Comparison of ENCODE assay signal across 15 cellular contexts in genomic region chrX:16528620-16529019, GRCh38.
DNase-seq lines count a peak whose midpoint lies in the region; ATAC-seq, FAIRE-seq and TF ChIP-seq lines count a peak whose summit lies in the region.
"Had no signal": no experiment of that assay in that cellular context is flagged by ENCODE, and none has a peak within 500 bp of the region (broad histone marks: within the 10 kb centered on the region; RNA-seq: fewer than 3 reads in every experiment).

No MANE protein-coding gene starts in this region.

- no peaks in the 10 kb centered on the region for H3K27me3 ChIP-seq in CD4-positive, CD25-positive, alpha-beta regulatory T cell (ENCODE audit: control insufficient read depth, insufficient read depth, low read length)
- H3K27me3 ChIP-seq in pancreas: peaks cover 0 to 9% (median 0%) of the 10 kb centered on the region in 4 donors

- H3K36me3 ChIP-seq in CD4-positive, CD25-positive, alpha-beta regulatory T cell (ENCODE audit: control insufficient read depth, insufficient read depth, low read length): no peaks in the 10 kb centered on the region
- H3K36me3 ChIP-seq in pancreas: no peaks in the 10 kb centered on the region
- H3K36me3 ChIP-seq: thoracic aorta had no signal

- peak overlapping the region; percentile 61 to 92 (median 85) for H3K27ac Mint-ChIP-seq in CD4-positive, CD25-positive, alpha-beta regulatory T cell
- peak overlapping the region; percentile 87 to 90 for H3K27ac Mint-ChIP-seq in T-cell
- H3K27ac Mint-ChIP-seq in activated T-helper 17 cell treated with anti-CD3 and anti-CD28 coated beads, Interleukin-2, amount 50 U/mL, for 72 hours: peak overlapping the region; percentile 86
- no peak overlapping the region for H3K27ac Mint-ChIP-seq in stimulated activated naive B cell treated with anti-CD40 and anti-IgM and Interleukin-4, amounts not matched to agents 10 μg/mL and 1 μg/mL and 100 μg/mL, for 72 hours
- H3K27ac Mint-ChIP-seq: naive B cell had no signal

- DNase-seq in CD4-positive, CD25-positive, alpha-beta regulatory T cell: peak in 2 of 3 donors; percentile 26 to 48
- DNase-seq in T-cell: peak in 32 of 34 experiments; percentile 9 to 66 (median 38)
- peak; percentile 5 to 17 for DNase-seq in stimulated activated CD4-positive, alpha-beta T cell treated with anti-CD3 and anti-CD28 coated beads, Interleukin-15, amount 100 ng/mL, for 48 hours (ENCODE audit: low read depth in 2 of 2)
- DNase-seq in stimulated activated naive B cell treated with anti-CD40 and anti-IgM and Interleukin-4, amounts not matched to agents 10 μg/mL and 1 μg/mL and 100 μg/mL, for 72 hours: no peak
- no peak for DNase-seq in cortex of kidney (lab: John Stamatoyannopoulos, UW)
- no peak for DNase-seq in caudate nucleus (lab: John Stamatoyannopoulos, UW)
- no peak for DNase-seq in pancreas
- DNase-seq: DMS 273 treated with DMSO at 0.1 percent for 48 hours; effector CD8-positive, alpha-beta T cell; Karpas-422; naive B cell; NCI-H187 treated with DMSO at 0.1 percent for 48 hours; RPMI8226 had no signal

- H3K4me1 Mint-ChIP-seq in CD4-positive, CD25-positive, alpha-beta regulatory T cell: peaks cover 7 to 20% (median 9%) of the 10 kb centered on the region in 4 donors
- peaks cover 27 to 43% (median 27%) of the 10 kb centered on the region in 3 donors for H3K4me1 Mint-ChIP-seq in T-cell
- H3K4me1 Mint-ChIP-seq in activated T-helper 17 cell treated with anti-CD3 and anti-CD28 coated beads, Interleukin-2, amount 50 U/mL, for 72 hours: peaks cover 11% of the 10 kb centered on the region
- H3K4me1 Mint-ChIP-seq in stimulated activated naive B cell treated with anti-CD40 and anti-IgM and Interleukin-4, amounts not matched to agents 10 μg/mL and 1 μg/mL and 100 μg/mL, for 72 hours: peaks cover 0 to 2% of the 10 kb centered on the region in 2 donors
- H3K4me1 Mint-ChIP-seq: naive B cell had no signal

- intact Hi-C loops in pancreas (cut with DNase I): no loop called here

- peaks cover 4% of the 10 kb centered on the region for H3K4me1 ChIP-seq in CD4-positive, CD25-positive, alpha-beta regulatory T cell (ENCODE audit: control insufficient read depth, insufficient read depth, low read length, poor library complexity, severe bottlenecking)
- no peaks in the 10 kb centered on the region for H3K4me1 ChIP-seq in pancreas

- H3K36me3 Mint-ChIP-seq in CD4-positive, CD25-positive, alpha-beta regulatory T cell: no peaks in the 10 kb centered on the region
- peaks cover 3% of the 10 kb centered on the region for H3K36me3 Mint-ChIP-seq in T-cell
- H3K36me3 Mint-ChIP-seq in activated T-helper 17 cell treated with anti-CD3 and anti-CD28 coated beads, Interleukin-2, amount 50 U/mL, for 72 hours (ENCODE audit: low read depth): no peaks in the 10 kb centered on the region
- peaks cover 0 to 2% of the 10 kb centered on the region in 2 donors for H3K36me3 Mint-ChIP-seq in stimulated activated naive B cell treated with anti-CD40 and anti-IgM and Interleukin-4, amounts not matched to agents 10 μg/mL and 1 μg/mL and 100 μg/mL, for 72 hours

- peaks cover 0 to 11% (median 1%) of the 10 kb centered on the region in 7 donors for H3K9me3 Mint-ChIP-seq in CD4-positive, CD25-positive, alpha-beta regulatory T cell
- peaks cover 0 to 6% (median 4%) of the 10 kb centered on the region in 3 donors for H3K9me3 Mint-ChIP-seq in T-cell
- no peaks in the 10 kb centered on the region for H3K9me3 Mint-ChIP-seq in activated T-helper 17 cell treated with anti-CD3 and anti-CD28 coated beads, Interleukin-2, amount 50 U/mL, for 72 hours
- H3K9me3 Mint-ChIP-seq in stimulated activated naive B cell treated with anti-CD40 and anti-IgM and Interleukin-4, amounts not matched to agents 10 μg/mL and 1 μg/mL and 100 μg/mL, for 72 hours: peaks cover 8 to 10% of the 10 kb centered on the region in 2 donors

- CTCF ChIA-PET in T-cell (lab: Charles Lee): interaction anchor here in 1 of 2 donors (1.9 kb wide), 1 partner anchor 44 kb away, joined by 5 read pairs; no protein-coding TSS in a partner anchor

- no peak overlapping the region for H3K4me3 ChIP-seq in CD4-positive, CD25-positive, alpha-beta regulatory T cell (ENCODE audit: low read depth, low read length)
- no peak overlapping the region for H3K4me3 ChIP-seq in pancreas
- H3K4me3 ChIP-seq: thoracic aorta had no signal

- TF ChIP-seq CTCF in pancreas (IDR thresholded peaks at IDR 0.05): no peak

- H3K27ac ChIP-seq in CD4-positive, CD25-positive, alpha-beta regulatory T cell (ENCODE audit: insufficient read depth, low read length, poor library complexity, severe bottlenecking): peak overlapping the region; percentile 5
- no peak overlapping the region for H3K27ac ChIP-seq in caudate nucleus (ENCODE audit: low read depth, low read length)
- H3K27ac ChIP-seq in pancreas: no peak overlapping the region
- H3K27ac ChIP-seq: thoracic aorta had no signal

- FAIRE-seq in pancreas (lab: Jason Lieb, UNC): no peak

- H3K9me3 ChIP-seq in CD4-positive, CD25-positive, alpha-beta regulatory T cell (ENCODE audit: control insufficient read depth in 2 of 2, low read length in 2 of 2): no peaks in the 10 kb centered on the region
- no peaks in the 10 kb centered on the region for H3K9me3 ChIP-seq in pancreas
- H3K9me3 ChIP-seq: thoracic aorta had no signal

- no peak for ATAC-seq in CD4-positive, CD25-positive, alpha-beta regulatory T cell (ENCODE audit: low read depth in 2 of 2)
- ATAC-seq in T-cell (replicated peaks in 1 of 4): peak; percentile 71 to 96 (median 89)
- ATAC-seq in activated T-helper 17 cell treated with anti-CD3 and anti-CD28 coated beads, Interleukin-2, amount 50 U/mL, for 72 hours (replicated peaks): peak; percentile 90
- no peak for ATAC-seq in stimulated activated naive B cell treated with anti-CD40 and anti-IgM and Interleukin-4, amounts not matched to agents 10 μg/mL and 1 μg/mL and 100 μg/mL, for 72 hours (replicated peaks)
- ATAC-seq in pancreas: no peak

- 80 to 82% methylated on average over 3 of the region's 3 CpGs for WGBS in pancreas, 2 donors

- peak overlapping the region in 2 of 4 donors; percentile 23 to 35 for H3K4me3 Mint-ChIP-seq in CD4-positive, CD25-positive, alpha-beta regulatory T cell
- H3K4me3 Mint-ChIP-seq in T-cell: peak overlapping the region in 1 of 3 donors; percentile 36
- peak overlapping the region; percentile 56 for H3K4me3 Mint-ChIP-seq in activated T-helper 17 cell treated with anti-CD3 and anti-CD28 coated beads, Interleukin-2, amount 50 U/mL, for 72 hours
- H3K4me3 Mint-ChIP-seq in stimulated activated naive B cell treated with anti-CD40 and anti-IgM and Interleukin-4, amounts not matched to agents 10 μg/mL and 1 μg/mL and 100 μg/mL, for 72 hours: no peak overlapping the region
- H3K4me3 Mint-ChIP-seq: naive B cell had no signal

- POLR2A ChIA-PET in T-cell (lab: Charles Lee): interaction anchor here in 1 of 2 donors (0.6 kb wide), 1 partner anchor 29 kb away, joined by 3 read pairs; no protein-coding TSS in a partner anchor

- H3K27me3 Mint-ChIP-seq in CD4-positive, CD25-positive, alpha-beta regulatory T cell: no peaks in the 10 kb centered on the region
- no peaks in the 10 kb centered on the region for H3K27me3 Mint-ChIP-seq in T-cell
- no peaks in the 10 kb centered on the region for H3K27me3 Mint-ChIP-seq in activated T-helper 17 cell treated with anti-CD3 and anti-CD28 coated beads, Interleukin-2, amount 50 U/mL, for 72 hours
- H3K27me3 Mint-ChIP-seq in stimulated activated naive B cell treated with anti-CD40 and anti-IgM and Interleukin-4, amounts not matched to agents 10 μg/mL and 1 μg/mL and 100 μg/mL, for 72 hours: peaks cover 0 to 5% of the 10 kb centered on the region in 2 donors
- H3K27me3 Mint-ChIP-seq: naive B cell had no signal

Comparison
In these comparisons a context has a peak if more than half of its experiments do, and no peak if none do; other contexts are left out.
1. ATAC-seq: peak in T-cell (4 of 4) and activated T-helper 17 cell treated with anti-CD3 and anti-CD28 coated beads, Interleukin-2, amount 50 U/mL, for 72 hours (single experiment); none in CD4-positive, CD25-positive, alpha-beta regulatory T cell (0 of 2), stimulated activated naive B cell treated with anti-CD40 and anti-IgM and Interleukin-4, amounts not matched to agents 10 μg/mL and 1 μg/mL and 100 μg/mL, for 72 hours (0 of 2) and pancreas (0 of 4).
2. DNase-seq: peak in CD4-positive, CD25-positive, alpha-beta regulatory T cell (2 of 3), T-cell (32 of 34) and stimulated activated CD4-positive, alpha-beta T cell treated with anti-CD3 and anti-CD28 coated beads, Interleukin-15, amount 100 ng/mL, for 48 hours (2 of 2); none in stimulated activated naive B cell treated with anti-CD40 and anti-IgM and Interleukin-4, amounts not matched to agents 10 μg/mL and 1 μg/mL and 100 μg/mL, for 72 hours (single experiment), cortex of kidney (single experiment), caudate nucleus (0 of 61) and pancreas (0 of 6).